In the genomic region with DNA sequence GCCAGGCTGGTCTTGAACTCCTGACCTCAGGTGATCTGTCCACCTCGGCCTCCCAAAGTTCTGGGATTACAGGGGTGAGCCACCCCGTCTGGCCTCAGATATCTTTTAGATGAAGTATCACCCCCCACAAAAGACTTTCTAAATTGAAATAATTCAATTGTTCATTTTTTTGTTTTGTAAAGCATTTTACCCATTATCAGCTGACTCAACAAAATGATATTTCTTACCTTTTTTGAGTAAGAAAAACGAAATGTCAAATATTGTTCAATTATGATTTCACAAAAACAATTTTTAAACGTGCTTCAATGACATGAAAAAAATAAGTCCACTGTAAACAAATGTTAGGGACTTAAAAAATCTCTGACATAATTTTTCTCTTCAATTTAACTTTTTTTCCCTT, we compare ENCODE assay signal across 1 cellular context.
TF ChIP-seq lines count a peak whose summit lies in the region.

No MANE protein-coding gene starts in this region.

TF ChIP-seq in H1, 55 proteins besides CTCF, POLR2A, EP300 and RAD21:
- TF ChIP-seq MAFK (IDR thresholded peaks at IDR 0.05; ENCODE audit: low read depth, low read length) (peak; percentile 9; the same call in 1 of the 2 replicates), NRF1 (IDR thresholded peaks at IDR 0.05; ENCODE audit: low read depth, low read length) (no peak)
TF ChIP-seq in H1: peak in this region for 1.
